ENCODE assay signal across 9 cellular contexts in the genomic region with DNA sequence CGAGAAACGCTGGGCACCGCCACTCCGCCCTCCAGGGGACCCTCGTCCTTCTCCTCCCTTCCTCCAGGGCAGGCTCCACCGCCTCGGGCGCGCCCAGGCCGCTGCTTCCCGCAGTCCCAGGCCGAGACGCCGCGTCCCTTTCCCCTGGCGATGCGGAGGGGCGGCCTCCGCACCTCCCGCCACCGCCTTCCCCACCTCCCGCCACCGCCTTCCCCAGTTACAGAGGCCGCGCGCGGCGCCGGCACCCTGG. TPM values are rescaled to one million over a fixed set of nuclear protein-coding genes. Genes with fewer than 3 reads are reported as not detected.
DNase-seq lines count a peak whose midpoint lies in the region; ATAC-seq lines count a peak whose summit lies in the region.
"Had no signal": no experiment of that assay in that cellular context is flagged by ENCODE, and none has a peak within 500 bp of the region (broad histone marks: within the 10 kb centered on the region; RNA-seq: fewer than 3 reads in every experiment).

No MANE protein-coding gene starts in this region.

- H3K4me3 ChIP-seq in adipocyte (ENCODE audit: low read length) (peak overlapping the region; percentile 89), subcutaneous abdominal adipose tissue (ENCODE audit: low read depth in 1 of 5, low read length in 5 of 5) (peak overlapping the region; percentile 69 to 99 (median 94))

- H3K4me3 Mint-ChIP-seq in activated naive CD4-positive, alpha-beta T cell treated with anti-CD3 and anti-CD28 coated beads for 36 hours, result peak overlapping the region; percentile 91

- peak overlapping the region; percentile 68 for H3K27ac ChIP-seq in subcutaneous abdominal adipose tissue (ENCODE audit: low read depth, low read length)

- ATAC-seq in GM21360 (IDR thresholded peaks at IDR 0.05; ENCODE audit: unreplicated experiment), result no peak

- H3K27me3 ChIP-seq in adipocyte (replicated peaks; ENCODE audit: control insufficient read depth, insufficient read depth, low read length) (no peaks in the 10 kb centered on the region), subcutaneous abdominal adipose tissue (ENCODE audit: control insufficient read depth in 5 of 5, insufficient read depth in 4 of 5, low read length in 5 of 5) (no peaks in the 10 kb centered on the region)

- peaks cover 31% of the 10 kb centered on the region for H3K36me3 Mint-ChIP-seq in activated naive CD4-positive, alpha-beta T cell treated with anti-CD3 and anti-CD28 coated beads for 36 hours (ENCODE audit: low read depth)

- peak overlapping the region; percentile 92 for H3K9ac ChIP-seq in adipocyte (ENCODE audit: low read length)
- H3K9ac ChIP-seq in subcutaneous abdominal adipose tissue (ENCODE audit: low read length in 5 of 5), result peak overlapping the region in 4 of 5 donors; percentile 80 to 97 (median 94)

- H3K9me3 ChIP-seq in adipocyte (ENCODE audit: control insufficient read depth, low read length), result no peaks in the 10 kb centered on the region
- H3K9me3 ChIP-seq in subcutaneous abdominal adipose tissue (ENCODE audit: control insufficient read depth in 5 of 5, low read length in 5 of 5), result no peaks in the 10 kb centered on the region

- peak overlapping the region; percentile 94 for H3K27ac Mint-ChIP-seq in activated naive CD4-positive, alpha-beta T cell treated with anti-CD3 and anti-CD28 coated beads for 36 hours

- intact Hi-C loops in activated naive CD4-positive, alpha-beta T cell treated with anti-CD3 and anti-CD28 coated beads for 36 hours (cut with micrococcal nuclease), result loop anchor here (1.0 to 10.0 kb wide), 9 partner anchors 66 to 1659 kb away; partner anchors contain the start of genes CTNNAL1, DNAJC25 and ZNF483

- CTCF ChIA-PET in activated naive CD4-positive, alpha-beta T cell treated with anti-CD3 and anti-CD28 coated beads for 36 hours (lab: Charles Lee), result interaction anchor here (1.0 kb wide), 1 partner anchor 72 kb away, joined by 3 read pairs; no protein-coding TSS in a partner anchor

- H3K4me1 Mint-ChIP-seq in activated naive CD4-positive, alpha-beta T cell treated with anti-CD3 and anti-CD28 coated beads for 36 hours (ENCODE audit: low read depth), result peaks cover 58% of the 10 kb centered on the region

- DNase-seq in activated naive CD4-positive, alpha-beta T cell treated with anti-CD3 and anti-CD28 coated beads for 36 hours, result no peak
- no peak for DNase-seq in activated naive CD4-positive, alpha-beta T cell treated with anti-CD3 and anti-CD28 coated beads, Interleukin-2, amount 50 U/mL, for 16 hours
- no peak for DNase-seq in adipocyte (ENCODE audit: low read depth)
- peak; percentile 26 for DNase-seq in iPS-NIHi7 (ENCODE audit: extremely low spot score)
- DNase-seq in OCI-M2 (lab: John Stamatoyannopoulos, UW; ENCODE audit: unreplicated experiment), result no peak
- no peak for DNase-seq in CD1c-positive myeloid dendritic cell (ENCODE audit: extremely low spot score)

- no peaks in the 10 kb centered on the region for H3K27me3 Mint-ChIP-seq in activated naive CD4-positive, alpha-beta T cell treated with anti-CD3 and anti-CD28 coated beads for 36 hours (ENCODE audit: low read depth)

- no peaks in the 10 kb centered on the region for H3K9me3 Mint-ChIP-seq in activated naive CD4-positive, alpha-beta T cell treated with anti-CD3 and anti-CD28 coated beads for 36 hours

- H3K4me1 ChIP-seq in adipocyte (ENCODE audit: control insufficient read depth, insufficient read depth, low read length), result peaks cover 41% of the 10 kb centered on the region
- peaks cover 0 to 41% (median 31%) of the 10 kb centered on the region in 5 donors for H3K4me1 ChIP-seq in subcutaneous abdominal adipose tissue (ENCODE audit: control insufficient read depth in 5 of 5, insufficient read depth in 5 of 5, low read length in 5 of 5)

- no peaks in the 10 kb centered on the region for H3K36me3 ChIP-seq in adipocyte (ENCODE audit: control insufficient read depth, insufficient read depth, low read length, severe bottlenecking)
- H3K36me3 ChIP-seq in subcutaneous abdominal adipose tissue (ENCODE audit: control insufficient read depth in 5 of 5, insufficient read depth in 5 of 5, low read length in 5 of 5), result no peaks in the 10 kb centered on the region

RNA-seq across cellular contexts. Expression of gene TXN, which starts 0.2 kb away (rescaled TPM):
- 100 to 1,000 TPM; 460 to 475 TPM for total RNA-seq in activated naive CD4-positive, alpha-beta T cell treated with anti-CD3 and anti-CD28 coated beads for 36 hours

RNA-seq across cellular contexts. Expression of gene C9orf152, which starts 48.1 kb away (rescaled TPM):
- total RNA-seq in activated naive CD4-positive, alpha-beta T cell treated with anti-CD3 and anti-CD28 coated beads for 36 hours, result not detected
- total RNA-seq: dermis microvascular lymphatic vessel endothelial cell had no signal
